Comparison of ENCODE assay signal across 1 cellular context in genomic region chr7:97004931-97005763, GRCh38.
TF ChIP-seq lines count a peak whose summit lies in the region.

Gene DLX6, plus strand, starts transcription at chr7:97005553. Its CDS starts 425 bp downstream, at chr7:97005978.

TF ChIP-seq in H1, 55 proteins besides CTCF, POLR2A, EP300 and RAD21:
- TF ChIP-seq CHD7 (IDR thresholded peaks at IDR 0.05; ENCODE audit: insufficient replicate concordance, low read length) (no peak), RBBP5 (IDR thresholded peaks at IDR 0.05; ENCODE audit: borderline replicate concordance, low read depth, low read length) (no peak), MAFK (IDR thresholded peaks at IDR 0.05; ENCODE audit: low read depth, low read length) (no peak), FOSL1 (IDR thresholded peaks at IDR 0.05; ENCODE audit: insufficient read depth, low read depth, low read length) (no peak), KDM5A (IDR thresholded peaks at IDR 0.05; ENCODE audit: low read length) (no peak), SP4 (IDR thresholded peaks at IDR 0.05; ENCODE audit: low read length) (no peak), PHF8 (conservative IDR thresholded peaks at IDR 0.05; ENCODE audit: low read depth, low read length) (no peak), TCF12 (IDR thresholded peaks at IDR 0.05; ENCODE audit: low read depth, low read length) (0 out of 2 replicates have a peak, but pooled peaks have one; percentile 7), EZH2 (IDR thresholded peaks at IDR 0.05; ENCODE audit: low read depth, low read length, severe bottlenecking) (peak; percentile 18), RFX5 (IDR thresholded peaks at IDR 0.05; ENCODE audit: borderline replicate concordance, low read depth, low read length) (no peak), YY1 (IDR thresholded peaks at IDR 0.05; ENCODE audit: low read depth, low read length) (no peak), SIRT6 (IDR thresholded peaks at IDR 0.05; ENCODE audit: low read length) (no peak), ZNF274 (IDR thresholded peaks at IDR 0.05; ENCODE audit: borderline replicate concordance, extremely low read depth, low read length) (no peak), EGR1 (IDR thresholded peaks at IDR 0.05; ENCODE audit: borderline replicate concordance, low read depth, low read length) (peak; percentile 24; the same call in 1 of the 2 replicates), JUND (IDR thresholded peaks at IDR 0.05; ENCODE audit: low read length) (no peak), BRCA1 (IDR thresholded peaks at IDR 0.05; ENCODE audit: low read depth, low read length) (no peak), NRF1 (IDR thresholded peaks at IDR 0.05; ENCODE audit: low read depth, low read length) (no peak), SUZ12 (IDR thresholded peaks at IDR 0.05; ENCODE audit: low read length) (peak; percentile 8), KDM4A (IDR thresholded peaks at IDR 0.05; ENCODE audit: low read depth, low read length, severe bottlenecking) (peak; percentile 37), CREB1 (IDR thresholded peaks at IDR 0.05) (peak; percentile 93), TAF7 (optimal IDR thresholded peaks at IDR 0.05; ENCODE audit: borderline replicate concordance, low read depth, low read length) (no peak), MAX (IDR thresholded peaks at IDR 0.05) (peak; percentile 49), E2F6 (IDR thresholded peaks at IDR 0.05) (peak; percentile 53), ATF2 (IDR thresholded peaks at IDR 0.05; ENCODE audit: low read length) (no peak), TAF1 (IDR thresholded peaks at IDR 0.05; ENCODE audit: low read depth, low read length) (no peak), SP2 (IDR thresholded peaks at IDR 0.05; ENCODE audit: low read length) (no peak), TBP (IDR thresholded peaks at IDR 0.05; ENCODE audit: low read depth, low read length) (peak; percentile 29; the same call in 1 of the 2 replicates), JUN (IDR thresholded peaks at IDR 0.05; ENCODE audit: low read depth, low read length) (no peak), CHD1 (IDR thresholded peaks at IDR 0.05; ENCODE audit: low read depth, low read length) (no peak), RNF2 (IDR thresholded peaks at IDR 0.05; ENCODE audit: borderline replicate concordance, low read depth, low read length, missing control alignments, poor library complexity, severe bottlenecking) (peak; percentile 95), GABPA (IDR thresholded peaks at IDR 0.05; ENCODE audit: borderline replicate concordance, insufficient read depth, low read length) (no peak), SP1 (IDR thresholded peaks at IDR 0.05; ENCODE audit: low read depth, low read length) (no peak), ATF3 (IDR thresholded peaks at IDR 0.05; ENCODE audit: insufficient read depth, low read depth, low read length) (no peak), CTBP2 (IDR thresholded peaks at IDR 0.05; ENCODE audit: borderline replicate concordance, insufficient read depth, insufficient read length, low read length) (peak; percentile 45), NANOG (IDR thresholded peaks at IDR 0.05; ENCODE audit: insufficient read depth, low read depth, low read length, poor library complexity, severe bottlenecking) (no peak), HDAC2 (IDR thresholded peaks at IDR 0.05; ENCODE audit: borderline replicate concordance in 1 of 2, low read depth in 2 of 2, low read length in 2 of 2) (no peak), KDM1A (IDR thresholded peaks at IDR 0.05; ENCODE audit: borderline replicate concordance, low read length) (0 out of 2 replicates have a peak, but pooled peaks have one; percentile 12), ASH2L (IDR thresholded peaks at IDR 0.05; ENCODE audit: low read length) (peak; percentile 45), CBX5 (IDR thresholded peaks at IDR 0.05; ENCODE audit: low read depth, low read length) (no peak), SRF (IDR thresholded peaks at IDR 0.05; ENCODE audit: low read depth, low read length) (no peak)
